Comparison of ENCODE assay signal across 9 cellular contexts in the genomic region with DNA sequence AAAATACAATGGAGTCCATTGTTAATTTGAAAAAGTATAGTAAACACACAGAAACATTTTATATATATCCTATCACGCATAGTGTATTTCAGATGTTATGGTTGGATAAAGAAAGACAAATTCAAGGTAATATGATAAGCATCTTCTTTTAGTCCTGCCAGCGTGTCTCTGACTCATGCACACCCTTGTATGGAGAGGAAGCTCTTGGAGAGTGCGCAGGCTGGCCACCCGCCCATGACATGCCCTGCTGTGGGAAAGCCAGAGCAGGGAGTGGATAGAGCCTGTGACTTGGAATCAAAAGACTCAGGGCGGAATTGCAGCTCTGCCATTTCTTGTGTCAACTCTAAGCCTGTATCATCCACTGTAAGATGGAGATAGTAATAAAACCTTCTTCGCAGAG. TPM values are rescaled to one million over a fixed set of nuclear protein-coding genes. Genes with fewer than 3 reads are reported as not detected.
DNase-seq lines count a peak whose midpoint lies in the region; TF ChIP-seq lines count a peak whose summit lies in the region.
"Had no signal": no experiment of that assay in that cellular context is flagged by ENCODE, and none has a peak within 500 bp of the region (broad histone marks: within the 10 kb centered on the region; RNA-seq: fewer than 3 reads in every experiment).

No MANE protein-coding gene starts in this region.

- H3K27me3 Mint-ChIP-seq in CD14-positive monocyte (ENCODE audit: low read depth in 3 of 3), result peaks cover 0 to 2% (median 0%) of the 10 kb centered on the region in 3 donors
- H3K27me3 Mint-ChIP-seq in activated naive CD8-positive, alpha-beta T cell treated with anti-CD3 and anti-CD28 coated beads for 36 hours, result no peaks in the 10 kb centered on the region

- DNase-seq in CD14-positive monocyte (ENCODE audit: low spot score) (peak; percentile 92), NCI-H460 (ENCODE audit: extremely low read depth, low read depth) (peak; percentile 77), erythroblast (lab: John Stamatoyannopoulos, UW) (peak; percentile 50 to 58), NCI-H1048 (lab: John Stamatoyannopoulos, UW) (no peak), activated T-cell treated with anti-CD3 and anti-CD28 coated beads for 4 hours (no peak)
- no peak for DNase-seq in activated naive CD4-positive, alpha-beta T cell (lab: John Stamatoyannopoulos, UW)
- DNase-seq in activated naive CD8-positive, alpha-beta T cell treated with anti-CD3 and anti-CD28 coated beads for 36 hours, result no peak

- intact Hi-C loops in CD14-positive monocyte (cut with micrococcal nuclease), result loop anchor here in 1 of 2 donors (2.0 kb wide), 1 partner anchor 14 kb away; no protein-coding TSS in a partner anchor

- H3K4me1 ChIP-seq in parathyroid adenoma, result peaks cover 8% of the 10 kb centered on the region

- no peaks in the 10 kb centered on the region for H3K27me3 ChIP-seq in parathyroid adenoma (ENCODE audit: control insufficient read depth, insufficient read depth, low read length)

- H3K9me3 Mint-ChIP-seq in CD14-positive monocyte, result peaks cover 0 to 2% (median 0%) of the 10 kb centered on the region in 7 donors
- H3K9me3 Mint-ChIP-seq in activated naive CD8-positive, alpha-beta T cell treated with anti-CD3 and anti-CD28 coated beads for 36 hours, result no peaks in the 10 kb centered on the region
- H3K9me3 Mint-ChIP-seq: brain had no signal

- H3K27ac ChIP-seq in parathyroid adenoma, result peak overlapping the region; percentile 19

- H3K9me3 ChIP-seq in parathyroid adenoma (ENCODE audit: control insufficient read depth, low read length), result no peaks in the 10 kb centered on the region

- peak overlapping the region in 1 of 2 donors; percentile 21 for H3K4me3 Mint-ChIP-seq in CD14-positive monocyte
- H3K4me3 Mint-ChIP-seq in activated naive CD8-positive, alpha-beta T cell treated with anti-CD3 and anti-CD28 coated beads for 36 hours, result no peak overlapping the region
- H3K4me3 Mint-ChIP-seq: brain had no signal

- peak overlapping the region; percentile 33 for H2AFZ ChIP-seq in parathyroid adenoma

- H3K79me2 ChIP-seq in parathyroid adenoma, result no peaks in the 10 kb centered on the region

- no peak overlapping the region for H3K9ac ChIP-seq in parathyroid adenoma

- no peak for TF ChIP-seq POLR2A in erythroblast (IDR thresholded peaks at IDR 0.05; ENCODE audit: low read length)

- H3K4me2 ChIP-seq in parathyroid adenoma (ENCODE audit: low read length), result peak overlapping the region; percentile 22

- H3K4me3 ChIP-seq in parathyroid adenoma (ENCODE audit: low read depth, low read length), result no peak overlapping the region

- H3K36me3 Mint-ChIP-seq in CD14-positive monocyte, result peaks cover 0 to 2% of the 10 kb centered on the region in 2 donors
- no peaks in the 10 kb centered on the region for H3K36me3 Mint-ChIP-seq in activated naive CD8-positive, alpha-beta T cell treated with anti-CD3 and anti-CD28 coated beads for 36 hours
- H3K36me3 Mint-ChIP-seq: brain had no signal

- H3K27ac Mint-ChIP-seq in CD14-positive monocyte, result peak overlapping the region; percentile 98 to 100 (median 99)
- no peak overlapping the region for H3K27ac Mint-ChIP-seq in activated naive CD8-positive, alpha-beta T cell treated with anti-CD3 and anti-CD28 coated beads for 36 hours

- no peak for TF ChIP-seq CTCF in CD14-positive monocyte (IDR thresholded peaks at IDR 0.05)
- TF ChIP-seq CTCF in parathyroid adenoma (IDR thresholded peaks at IDR 0.05), result no peak

- H3K4me1 Mint-ChIP-seq in CD14-positive monocyte, result peaks cover 67% of the 10 kb centered on the region
- H3K4me1 Mint-ChIP-seq in activated naive CD8-positive, alpha-beta T cell treated with anti-CD3 and anti-CD28 coated beads for 36 hours, result peaks cover 19% of the 10 kb centered on the region

- H3K36me3 ChIP-seq in parathyroid adenoma (ENCODE audit: control insufficient read depth, insufficient read depth, low read length), result no peaks in the 10 kb centered on the region

RNA-seq across cellular contexts. Expression of gene COPG1, which starts 23.0 kb away (rescaled TPM):
- polyA plus RNA-seq in CD14-positive monocyte, result 10 to 100 TPM; 59.9 to 94.5 TPM
- 127 and 134 TPM in 2 replicates for total RNA-seq in NCI-H460 (2014; rRNA removed; shearing (Covaris generic))
- polyA plus RNA-seq in NCI-H460 (2014; cell fraction: nucleus; rRNA removed), result 68.4 and 93.9 TPM in 2 replicates
- total RNA-seq in activated naive CD8-positive, alpha-beta T cell treated with anti-CD3 and anti-CD28 coated beads for 36 hours, result 100 to 1,000 TPM; 128 to 132 TPM

RNA-seq across cellular contexts. Expression of gene CNBP, which starts 42.7 kb away (rescaled TPM):
- polyA plus RNA-seq in CD14-positive monocyte, result 100 to 1,000 TPM; 845 to 946 TPM
- 341 and 344 TPM in 2 replicates for total RNA-seq in NCI-H460 (2014; rRNA removed; shearing (Covaris generic))
- 202 and 217 TPM in 2 replicates for polyA plus RNA-seq in NCI-H460 (2014; cell fraction: nucleus; rRNA removed)
- total RNA-seq in activated naive CD8-positive, alpha-beta T cell treated with anti-CD3 and anti-CD28 coated beads for 36 hours, result 100 to 1,000 TPM; 483 to 487 TPM

RNA-seq across cellular contexts. Expression of gene HMCES, which starts 52.3 kb away (rescaled TPM):
- polyA plus RNA-seq in CD14-positive monocyte, result 10 to 100 TPM; 18.0 to 23.0 TPM
- 18.3 and 21.0 TPM in 2 replicates for total RNA-seq in NCI-H460 (2014; rRNA removed; shearing (Covaris generic))
- 16.5 and 23.8 TPM in 2 replicates for polyA plus RNA-seq in NCI-H460 (2014; cell fraction: nucleus; rRNA removed)
- total RNA-seq in activated naive CD8-positive, alpha-beta T cell treated with anti-CD3 and anti-CD28 coated beads for 36 hours, result 10 to 100 TPM; 83.6 to 83.7 TPM

Comparison
In these comparisons a context has a peak if more than half of its experiments do, and no peak if none do; other contexts are left out.
1. DNase-seq: peak in CD14-positive monocyte (single experiment), NCI-H460 (single experiment) and erythroblast (2 of 2); none in NCI-H1048 (single experiment), activated T-cell treated with anti-CD3 and anti-CD28 coated beads for 4 hours (single experiment), activated naive CD4-positive, alpha-beta T cell (0 of 4) and activated naive CD8-positive, alpha-beta T cell treated with anti-CD3 and anti-CD28 coated beads for 36 hours (single experiment).